22 cellular contexts compared by ENCODE assay signal in genomic region chr1:227607336-227607898, GRCh38.
"Had no signal": no experiment of that assay in that cellular context is flagged by ENCODE, and none has a peak within 500 bp of the region (broad histone marks: within the 10 kb centered on the region; RNA-seq: fewer than 3 reads in every experiment).

No MANE protein-coding gene starts in this region.

- H3K27me3 Mint-ChIP-seq: activated B cell treated with CpG ODN at 0.5 μM for 24 hours; activated CD4-positive, alpha-beta memory T cell treated with anti-CD3 and anti-CD28 coated beads, Interleukin-2, amount 10 ng/mL, durations not matched to agents 7 days and 5 days; activated CD8-positive, alpha-beta memory T cell treated with anti-CD3 and anti-CD28 coated beads, Interleukin-2, amount 10 ng/mL, durations not matched to agents 7 days and 5 days; naive thymus-derived CD8-positive, alpha-beta T cell had no signal

- ATAC-seq: activated CD8-positive, alpha-beta memory T cell treated with anti-CD3 and anti-CD28 coated beads, Interleukin-2, amount 10 ng/mL, durations not matched to agents 7 days and 5 days; gastroesophageal sphincter; left colon; lower lobe of right lung; naive thymus-derived CD8-positive, alpha-beta T cell; stimulated activated naive CD8-positive, alpha-beta T cell treated with anti-CD3 and anti-CD28 coated beads, Interleukin-15, Interleukin-2, amounts not matched to agents 100 U/mL and 50 U/mL, for 24 hours had no signal

- H3K27ac ChIP-seq: esophagus squamous epithelium, gastroesophageal sphincter, lower lobe of right lung, prostate gland, upper lobe of left lung had no signal

- H3K27me3 ChIP-seq: brain microvascular endothelial cell, esophagus squamous epithelium, gastroesophageal sphincter, upper lobe of left lung had no signal

- H3K9me3 ChIP-seq: gastroesophageal sphincter, prostate gland had no signal

- H3K27ac Mint-ChIP-seq: activated B cell treated with CpG ODN at 0.5 μM for 24 hours; activated CD4-positive, alpha-beta memory T cell treated with anti-CD3 and anti-CD28 coated beads, Interleukin-2, amount 10 ng/mL, durations not matched to agents 7 days and 5 days; activated CD8-positive, alpha-beta memory T cell treated with anti-CD3 and anti-CD28 coated beads, Interleukin-2, amount 10 ng/mL, durations not matched to agents 7 days and 5 days; naive thymus-derived CD8-positive, alpha-beta T cell had no signal

- H3K4me1 Mint-ChIP-seq: activated CD4-positive, alpha-beta memory T cell treated with anti-CD3 and anti-CD28 coated beads, Interleukin-2, amount 10 ng/mL, durations not matched to agents 7 days and 5 days; activated CD8-positive, alpha-beta memory T cell treated with anti-CD3 and anti-CD28 coated beads, Interleukin-2, amount 10 ng/mL, durations not matched to agents 7 days and 5 days had no signal

- H3K4me3 Mint-ChIP-seq: activated B cell treated with CpG ODN at 0.5 μM for 24 hours; activated CD4-positive, alpha-beta memory T cell treated with anti-CD3 and anti-CD28 coated beads, Interleukin-2, amount 10 ng/mL, durations not matched to agents 7 days and 5 days; activated CD8-positive, alpha-beta memory T cell treated with anti-CD3 and anti-CD28 coated beads, Interleukin-2, amount 10 ng/mL, durations not matched to agents 7 days and 5 days; naive thymus-derived CD8-positive, alpha-beta T cell had no signal

- H3K4me1 ChIP-seq: esophagus squamous epithelium, lower lobe of right lung, prostate gland, upper lobe of left lung had no signal

- H3K36me3 ChIP-seq: brain microvascular endothelial cell, prostate gland had no signal

- DNase-seq: activated B cell treated with CpG ODN at 0.5 μM for 24 hours; activated CD4-positive, alpha-beta memory T cell treated with anti-CD3 and anti-CD28 coated beads, Interleukin-2, amount 10 ng/mL, durations not matched to agents 7 days and 5 days; activated CD4-positive, alpha-beta T cell treated with anti-CD3 and anti-CD28 coated beads for 48 hours; activated CD8-positive, alpha-beta memory T cell treated with anti-CD3 and anti-CD28 coated beads, Interleukin-2, amount 10 ng/mL, durations not matched to agents 7 days and 5 days; activated effector memory CD4-positive, alpha-beta T cell treated with anti-CD3 and anti-CD28 coated beads, Interleukin-2, amount 50 U/mL, for 16 hours; activated naive CD4-positive, alpha-beta T cell treated with anti-CD3 and anti-CD28 coated beads, Interleukin-2, amount 50 U/mL, for 16 hours; activated T-cell treated with anti-CD3 and anti-CD28 coated beads for 4 hours; aorta; brain microvascular endothelial cell; caudate nucleus; esophagus squamous epithelium; head of caudate nucleus; hypothalamus; left colon; lower lobe of right lung; naive thymus-derived CD8-positive, alpha-beta T cell; stimulated activated CD4-positive, alpha-beta T cell treated with anti-CD3 and anti-CD28 coated beads, Interleukin-4, amount 100 ng/mL, for 24 hours; stimulated activated naive CD8-positive, alpha-beta T cell treated with anti-CD3 and anti-CD28 coated beads, Interleukin-15, Interleukin-2, amounts not matched to agents 100 U/mL and 50 U/mL, for 24 hours; T-helper 1 cell; upper lobe of left lung had no signal

- H3K4me3 ChIP-seq: esophagus squamous epithelium, gastroesophageal sphincter, lower lobe of right lung, prostate gland, upper lobe of left lung had no signal
